15 cellular contexts compared by ENCODE assay signal in the genomic region with DNA sequence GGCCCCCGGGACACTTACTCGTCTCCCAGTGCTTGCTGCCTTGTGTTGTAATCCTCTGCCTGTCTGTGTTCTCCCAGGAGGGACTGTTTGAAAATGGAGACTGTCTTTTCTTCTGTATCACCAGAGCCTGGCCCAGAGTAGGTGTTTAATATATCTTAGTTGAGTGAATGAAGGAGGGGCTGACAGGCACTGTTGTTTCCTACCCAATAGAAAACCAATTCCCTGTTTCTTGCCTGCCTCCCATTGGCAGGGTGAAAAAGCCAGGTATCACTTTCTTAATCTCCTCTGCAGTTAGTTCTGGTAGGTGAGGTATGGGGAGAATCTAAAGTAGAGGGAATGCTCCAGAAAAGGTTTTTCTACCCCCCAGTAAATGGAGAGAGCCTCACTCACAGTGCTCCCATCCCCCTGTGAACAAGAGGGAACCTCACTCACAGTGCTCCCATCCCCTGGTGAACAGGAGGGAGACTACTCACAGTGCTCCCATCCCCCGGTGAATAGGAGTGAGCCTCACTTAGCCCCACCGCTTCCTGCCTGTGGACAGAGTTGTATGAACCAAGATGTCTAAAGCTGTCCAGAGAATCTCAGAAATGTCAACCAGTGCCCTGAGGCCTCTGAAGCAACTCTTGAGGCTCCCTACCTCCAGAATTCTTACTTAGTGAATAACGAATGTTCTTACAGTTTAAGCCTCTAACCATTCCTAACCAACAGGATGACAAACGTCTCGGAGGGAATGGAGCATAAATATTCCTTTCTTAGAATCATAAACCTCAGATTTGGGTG. TPM values are rescaled to one million over a fixed set of nuclear protein-coding genes. Genes with fewer than 3 reads are reported as not detected.
DNase-seq lines count a peak whose midpoint lies in the region; ATAC-seq and TF ChIP-seq lines count a peak whose summit lies in the region.
"Had no signal": no experiment of that assay in that cellular context is flagged by ENCODE, and none has a peak within 500 bp of the region (broad histone marks: within the 10 kb centered on the region; RNA-seq: fewer than 3 reads in every experiment).

Gene GJA5, minus strand, starts transcription at position 122 of the 780 bp plus-strand sequence. CDS start 1,364 bp downstream, outside the sequence.

- no peaks in the 10 kb centered on the region for H3K9me2 ChIP-seq in PC-3 (replicated peaks; ENCODE audit: low read length)

- CTCF ChIA-PET in PC-3 (lab: Charles Lee): no interaction called here

- POLR2A ChIA-PET in PC-3 (lab: Charles Lee; ENCODE audit: unreplicated experiment): no interaction called here

- H3K79me2 ChIP-seq in PC-3 (ENCODE audit: low read length) (no peaks in the 10 kb centered on the region), parathyroid adenoma (no peaks in the 10 kb centered on the region)

- H2AFZ ChIP-seq in PC-3 (ENCODE audit: low read length) (no peak within 1 kb of the TSS), parathyroid adenoma (no peak within 1 kb of the TSS)

- H3K9ac ChIP-seq in PC-3 (ENCODE audit: low read length) (no peak within 1 kb of the TSS), parathyroid adenoma (no peak within 1 kb of the TSS)

- H3K27me3 ChIP-seq in PC-3 (ENCODE audit: low read length) (no peaks in the 10 kb centered on the region), heart right ventricle (no peaks in the 10 kb centered on the region), parathyroid adenoma (ENCODE audit: control insufficient read depth, insufficient read depth, low read length) (no peaks in the 10 kb centered on the region)

- 81 to 87% methylated on average over 7 of the region's 7 CpGs for WGBS in heart right ventricle, 2 donors

- H3K4me1 ChIP-seq in PC-3 (ENCODE audit: insufficient read depth, low read length) (peaks cover 77% of the 10 kb centered on the region), heart right ventricle (peaks cover 0 to 71% (median 32%) of the 10 kb centered on the region in 9 donors), parathyroid adenoma (peaks cover 2% of the 10 kb centered on the region)

- no peak for ATAC-seq in PC-3
- no peak for ATAC-seq in heart right ventricle
- no peak for ATAC-seq in HG02588 (IDR thresholded peaks at IDR 0.05; ENCODE audit: unreplicated experiment)
- ATAC-seq: HepG2, Panc1, T-helper 17 cell had no signal

- no peaks in the 10 kb centered on the region for H3F3A ChIP-seq in PC-3 (ENCODE audit: low read length, unreplicated experiment)

- H3K9me3 ChIP-seq in PC-3 (ENCODE audit: low read length): no peaks in the 10 kb centered on the region
- H3K9me3 ChIP-seq in heart right ventricle: no peaks in the 10 kb centered on the region
- no peaks in the 10 kb centered on the region for H3K9me3 ChIP-seq in parathyroid adenoma (ENCODE audit: control insufficient read depth, low read length)

- H4K20me1 ChIP-seq in PC-3 (ENCODE audit: low read length): no peaks in the 10 kb centered on the region

- no TSS peak for BruUV-seq in PC-3 (replicated peaks; lab: Mats Ljungman, UMichigan)

- intact Hi-C loops in PC-3 (cut with micrococcal nuclease): no loop called here
- intact Hi-C loops in heart right ventricle (cut with DNase I): loop anchor here in 1 of 10 donors (1.0 kb wide), 1 partner anchor 9 kb away; no protein-coding TSS in a partner anchor

- no peak within 1 kb of the TSS for H3K4me3 ChIP-seq in PC-3 (ENCODE audit: low read length)
- H3K4me3 ChIP-seq in heart right ventricle: no peak within 1 kb of the TSS
- H3K4me3 ChIP-seq in parathyroid adenoma (ENCODE audit: low read depth, low read length): no peak within 1 kb of the TSS

- no peak within 1 kb of the TSS for H3K4me2 ChIP-seq in PC-3 (ENCODE audit: low read length)
- no peak within 1 kb of the TSS for H3K4me2 ChIP-seq in parathyroid adenoma (ENCODE audit: low read length)

- DNase-seq in AG20443 (ENCODE audit: low spot score) (peak; percentile 48), PC-3 (peak; percentile 25), heart right ventricle (no peak), NCI-H524 treated with DMSO at 0.1 percent for 48 hours (lab: John Stamatoyannopoulos, UW) (no peak), NCI-H2029 treated with DMSO at 0.1 percent for 48 hours (lab: John Stamatoyannopoulos, UW) (no peak), NCI-H2196 treated with DMSO at 0.1 percent for 48 hours (lab: John Stamatoyannopoulos, UW; ENCODE audit: unreplicated experiment) (no peak)
- DNase-seq: activated T-cell treated with anti-CD3 and anti-CD28 coated beads, Interleukin-2, amount 50 U/mL, for 48 hours; NCI-H1105 treated with DMSO at 0.1 percent for 48 hours; NCI-H446 treated with DMSO at 0.1 percent for 48 hours; T-helper 17 cell had no signal

- TF ChIP-seq CTCF in PC-3 (conservative IDR thresholded peaks at IDR 0.05; ENCODE audit: low read depth, low read length): no peak
- TF ChIP-seq CTCF in heart right ventricle (IDR thresholded peaks at IDR 0.05): no peak
- TF ChIP-seq CTCF in parathyroid adenoma (IDR thresholded peaks at IDR 0.05): no peak

- peak within 1 kb of the TSS; percentile 85 for H3K27ac ChIP-seq in PC-3 (ENCODE audit: low read length)
- H3K27ac ChIP-seq in heart right ventricle: peak within 1 kb of the TSS in 6 of 10 donors; percentile 46 to 80 (median 70)
- peak within 1 kb of the TSS; percentile 47 for H3K27ac ChIP-seq in parathyroid adenoma

- no peaks in the 10 kb centered on the region for H3K36me3 ChIP-seq in PC-3 (ENCODE audit: low read depth, low read length)
- H3K36me3 ChIP-seq in heart right ventricle: no peaks in the 10 kb centered on the region
- H3K36me3 ChIP-seq in parathyroid adenoma (ENCODE audit: control insufficient read depth, insufficient read depth, low read length): no peaks in the 10 kb centered on the region

RNA-seq across cellular contexts. Expression of gene GJA5, which starts in this region (rescaled TPM):
- total RNA-seq in PC-3 (2014; rRNA removed): 1.1 and 2.0 TPM in 2 replicates
- total RNA-seq in heart right ventricle: 10 to 100 TPM in 8 of 10 donors, 1 to 10 TPM in 2; 7.6 to 20.0 (median 12.8) TPM
- 10 to 100 TPM in 1 of 2 donors, 1 to 10 TPM in 1; 4.8 to 10.0 TPM for polyA plus RNA-seq in heart right ventricle
- total RNA-seq: HepG2, T-helper 17 cell had no signal
- polyA plus RNA-seq: HepG2, neural cell had no signal

Comparison
In these comparisons a context has a peak if more than half of its experiments do, and no peak if none do; other contexts are left out.
1. DNase-seq: peak in AG20443 (single experiment) and PC-3 (single experiment); none in heart right ventricle (0 of 2), NCI-H524 treated with DMSO at 0.1 percent for 48 hours (single experiment), NCI-H2029 treated with DMSO at 0.1 percent for 48 hours (single experiment) and NCI-H2196 treated with DMSO at 0.1 percent for 48 hours (single experiment).
2. Peak in every context shown above with its lines, with median percentiles within 50 percentile points of each other: H3K27ac ChIP-seq.